Comparison of ENCODE assay signal across 8 cellular contexts in genomic region chr9:131145245-131145644, GRCh38. TPM values are rescaled to one million over a fixed set of nuclear protein-coding genes. Genes with fewer than 3 reads are reported as not detected.
"Had no signal": no experiment of that assay in that cellular context is flagged by ENCODE, and none has a peak within 500 bp of the region (broad histone marks: within the 10 kb centered on the region; RNA-seq: fewer than 3 reads in every experiment).

No MANE protein-coding gene starts in this region.

- H3K4me1 ChIP-seq: HAP-1 had no signal

- H2AFZ ChIP-seq: GM23248 had no signal

- H3K9me3 ChIP-seq: HAP-1 had no signal

- ATAC-seq: HCT116, HepG2 had no signal

- H3K9me3 Mint-ChIP-seq: HFFc6, IgD-negative memory B cell had no signal

- H3K27ac Mint-ChIP-seq: HFFc6 had no signal

- H3K27me3 Mint-ChIP-seq: IgD-negative memory B cell had no signal

- H3K4me3 Mint-ChIP-seq: HFFc6, IgD-negative memory B cell had no signal

- DNase-seq: GM23248, GOT3, H7, HFFc6 had no signal

- H3K27ac ChIP-seq: GM23248 had no signal

- H3K4me3 ChIP-seq: GM23248, HAP-1 had no signal

RNA-seq across cellular contexts. Expression of gene AIF1L, which starts 48.9 kb away (rescaled TPM):
- total RNA-seq: GM23248 had no signal
